ENCODE assay signal across 1 cellular context in the genomic region with DNA sequence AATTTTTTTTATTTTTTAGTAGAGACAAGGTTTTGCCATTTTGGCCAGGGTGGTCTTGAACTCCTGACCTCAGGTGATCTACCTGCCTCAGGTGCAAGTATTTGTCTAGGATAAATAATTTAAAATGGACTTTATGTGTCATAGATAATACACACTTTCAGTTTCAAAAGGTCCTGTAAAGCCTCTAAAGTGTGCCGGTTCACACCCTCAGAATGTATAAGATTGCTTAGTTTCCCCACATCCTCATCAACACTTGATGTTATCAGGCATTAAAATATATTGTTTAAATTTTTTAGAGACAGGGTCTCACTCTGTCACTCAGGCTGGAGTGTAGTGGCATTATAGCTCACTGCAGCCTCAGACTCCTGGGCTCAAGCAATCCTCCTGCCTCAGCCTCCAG.
TF ChIP-seq lines count a peak whose summit lies in the region.

No MANE protein-coding gene starts in this region.

TF ChIP-seq in GM23338, 12 proteins besides CTCF, POLR2A, EP300 and RAD21:
- TF ChIP-seq EZH2 (IDR thresholded peaks at IDR 0.05; ENCODE audit: low read depth, unreplicated experiment) (no peak), STAT1 (IDR thresholded peaks at IDR 0.05; ENCODE audit: unreplicated experiment) (no peak), CREB1 (CRISPR knock-in tag; IDR thresholded peaks at IDR 0.05; ENCODE audit: low read depth) (no peak), JUNB (IDR thresholded peaks at IDR 0.05; ENCODE audit: unreplicated experiment) (no peak), POLR2AphosphoS5 (IDR thresholded peaks at IDR 0.05; ENCODE audit: low read depth) (no peak), NANOG (IDR thresholded peaks at IDR 0.05; ENCODE audit: borderline replicate concordance) (no peak), REST (IDR thresholded peaks at IDR 0.05; ENCODE audit: unreplicated experiment) (no peak), EZH2phosphoT487 (IDR thresholded peaks at IDR 0.05; ENCODE audit: unreplicated experiment) (no peak), ZNF114 (CRISPR knock-in tag; IDR thresholded peaks at IDR 0.05) (no peak), ZNF331 (CRISPR knock-in tag; IDR thresholded peaks at IDR 0.05; ENCODE audit: low read depth) (no peak)
- TF ChIP-seq, protein P1, sequence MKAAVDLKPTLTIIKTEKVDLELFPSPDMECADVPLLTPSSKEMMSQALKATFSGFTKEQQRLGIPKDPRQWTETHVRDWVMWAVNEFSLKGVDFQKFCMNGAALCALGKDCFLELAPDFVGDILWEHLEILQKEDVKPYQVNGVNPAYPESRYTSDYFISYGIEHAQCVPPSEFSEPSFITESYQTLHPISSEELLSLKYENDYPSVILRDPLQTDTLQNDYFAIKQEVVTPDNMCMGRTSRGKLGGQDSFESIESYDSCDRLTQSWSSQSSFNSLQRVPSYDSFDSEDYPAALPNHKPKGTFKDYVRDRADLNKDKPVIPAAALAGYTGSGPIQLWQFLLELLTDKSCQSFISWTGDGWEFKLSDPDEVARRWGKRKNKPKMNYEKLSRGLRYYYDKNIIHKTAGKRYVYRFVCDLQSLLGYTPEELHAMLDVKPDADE (IDR thresholded peaks at IDR 0.05): no peak
- TF ChIP-seq, protein P2, sequence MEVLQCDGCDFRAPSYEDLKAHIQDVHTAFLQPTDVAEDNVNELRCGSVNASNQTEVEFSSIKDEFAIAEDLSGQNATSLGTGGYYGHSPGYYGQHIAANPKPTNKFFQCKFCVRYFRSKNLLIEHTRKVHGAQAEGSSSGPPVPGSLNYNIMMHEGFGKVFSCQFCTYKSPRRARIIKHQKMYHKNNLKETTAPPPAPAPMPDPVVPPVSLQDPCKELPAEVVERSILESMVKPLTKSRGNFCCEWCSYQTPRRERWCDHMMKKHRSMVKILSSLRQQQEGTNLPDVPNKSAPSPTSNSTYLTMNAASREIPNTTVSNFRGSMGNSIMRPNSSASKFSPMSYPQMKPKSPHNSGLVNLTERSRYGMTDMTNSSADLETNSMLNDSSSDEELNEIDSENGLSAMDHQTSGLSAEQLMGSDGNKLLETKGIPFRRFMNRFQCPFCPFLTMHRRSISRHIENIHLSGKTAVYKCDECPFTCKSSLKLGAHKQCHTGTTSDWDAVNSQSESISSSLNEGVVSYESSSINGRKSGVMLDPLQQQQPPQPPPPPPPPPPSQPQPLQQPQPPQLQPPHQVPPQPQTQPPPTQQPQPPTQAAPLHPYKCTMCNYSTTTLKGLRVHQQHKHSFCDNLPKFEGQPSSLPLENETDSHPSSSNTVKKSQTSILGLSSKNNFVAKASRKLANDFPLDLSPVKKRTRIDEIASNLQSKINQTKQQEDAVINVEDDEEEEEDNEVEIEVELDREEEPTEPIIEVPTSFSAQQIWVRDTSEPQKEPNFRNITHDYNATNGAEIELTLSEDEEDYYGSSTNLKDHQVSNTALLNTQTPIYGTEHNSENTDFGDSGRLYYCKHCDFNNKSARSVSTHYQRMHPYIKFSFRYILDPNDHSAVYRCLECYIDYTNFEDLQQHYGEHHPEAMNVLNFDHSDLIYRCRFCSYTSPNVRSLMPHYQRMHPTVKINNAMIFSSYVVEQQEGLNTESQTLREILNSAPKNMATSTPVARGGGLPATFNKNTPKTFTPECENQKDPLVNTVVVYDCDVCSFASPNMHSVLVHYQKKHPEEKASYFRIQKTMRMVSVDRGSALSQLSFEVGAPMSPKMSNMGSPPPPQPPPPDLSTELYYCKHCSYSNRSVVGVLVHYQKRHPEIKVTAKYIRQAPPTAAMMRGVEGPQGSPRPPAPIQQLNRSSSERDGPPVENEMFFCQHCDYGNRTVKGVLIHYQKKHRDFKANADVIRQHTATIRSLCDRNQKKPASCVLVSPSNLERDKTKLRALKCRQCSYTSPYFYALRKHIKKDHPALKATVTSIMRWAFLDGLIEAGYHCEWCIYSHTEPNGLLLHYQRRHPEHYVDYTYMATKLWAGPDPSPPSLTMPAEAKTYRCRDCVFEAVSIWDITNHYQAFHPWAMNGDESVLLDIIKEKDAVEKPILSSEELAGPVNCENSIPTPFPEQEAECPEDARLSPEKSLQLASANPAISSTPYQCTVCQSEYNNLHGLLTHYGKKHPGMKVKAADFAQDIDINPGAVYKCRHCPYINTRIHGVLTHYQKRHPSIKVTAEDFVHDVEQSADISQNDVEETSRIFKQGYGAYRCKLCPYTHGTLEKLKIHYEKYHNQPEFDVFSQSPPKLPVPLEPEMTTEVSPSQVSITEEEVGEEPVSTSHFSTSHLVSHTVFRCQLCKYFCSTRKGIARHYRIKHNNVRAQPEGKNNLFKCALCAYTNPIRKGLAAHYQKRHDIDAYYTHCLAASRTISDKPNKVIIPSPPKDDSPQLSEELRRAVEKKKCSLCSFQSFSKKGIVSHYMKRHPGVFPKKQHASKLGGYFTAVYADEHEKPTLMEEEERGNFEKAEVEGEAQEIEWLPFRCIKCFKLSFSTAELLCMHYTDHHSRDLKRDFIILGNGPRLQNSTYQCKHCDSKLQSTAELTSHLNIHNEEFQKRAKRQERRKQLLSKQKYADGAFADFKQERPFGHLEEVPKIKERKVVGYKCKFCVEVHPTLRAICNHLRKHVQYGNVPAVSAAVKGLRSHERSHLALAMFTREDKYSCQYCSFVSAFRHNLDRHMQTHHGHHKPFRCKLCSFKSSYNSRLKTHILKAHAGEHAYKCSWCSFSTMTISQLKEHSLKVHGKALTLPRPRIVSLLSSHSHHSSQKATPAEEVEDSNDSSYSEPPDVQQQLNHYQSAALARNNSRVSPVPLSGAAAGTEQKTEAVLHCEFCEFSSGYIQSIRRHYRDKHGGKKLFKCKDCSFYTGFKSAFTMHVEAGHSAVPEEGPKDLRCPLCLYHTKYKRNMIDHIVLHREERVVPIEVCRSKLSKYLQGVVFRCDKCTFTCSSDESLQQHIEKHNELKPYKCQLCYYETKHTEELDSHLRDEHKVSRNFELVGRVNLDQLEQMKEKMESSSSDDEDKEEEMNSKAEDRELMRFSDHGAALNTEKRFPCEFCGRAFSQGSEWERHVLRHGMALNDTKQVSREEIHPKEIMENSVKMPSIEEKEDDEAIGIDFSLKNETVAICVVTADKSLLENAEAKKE (CRISPR knock-in tag; IDR thresholded peaks at IDR 0.05): no peak
TF ChIP-seq in GM23338: peak in this region for 0.
